8 cellular contexts compared by ENCODE assay signal in the genomic region with DNA sequence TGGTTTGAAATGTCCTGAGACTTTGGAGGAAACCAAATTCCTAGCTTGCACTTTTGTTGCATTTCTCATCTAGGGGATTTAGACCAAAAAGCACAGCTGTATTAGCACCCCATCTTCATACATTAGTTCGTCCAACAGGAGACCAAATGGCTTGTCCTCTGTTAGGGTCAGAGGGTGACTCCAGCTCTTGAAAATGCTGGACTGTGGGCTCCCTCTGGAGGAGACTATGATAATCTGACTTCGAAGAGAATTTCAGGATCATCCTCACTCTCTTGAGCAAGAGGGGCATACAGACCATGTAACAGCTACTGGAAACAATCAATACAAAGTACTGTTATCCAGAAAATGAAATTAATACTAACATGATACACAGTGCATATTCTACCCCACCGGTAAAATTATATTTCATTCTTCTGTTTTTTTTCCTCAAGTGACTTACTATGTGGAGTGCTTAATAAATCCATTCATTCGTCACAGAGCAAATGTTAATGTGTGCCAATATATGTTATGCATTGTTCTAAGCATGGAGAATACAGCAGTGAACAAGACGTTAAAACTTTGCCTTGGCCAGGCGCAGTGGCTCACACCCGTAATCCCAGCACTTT.
DNase-seq lines count a peak whose midpoint lies in the region; ATAC-seq and TF ChIP-seq lines count a peak whose summit lies in the region.

No MANE protein-coding gene starts in this region.

- H3K4me1 Mint-ChIP-seq in CD14-positive monocyte (no peaks in the 10 kb centered on the region), naive B cell (no peaks in the 10 kb centered on the region)

- H3K4me1 ChIP-seq in esophagus muscularis mucosa: no peaks in the 10 kb centered on the region
- H3K4me1 ChIP-seq in thyroid gland: no peaks in the 10 kb centered on the region

- TF ChIP-seq POLR2A in esophagus muscularis mucosa (IDR thresholded peaks at IDR 0.05; ENCODE audit: low read depth) (no peak), thyroid gland (IDR thresholded peaks at IDR 0.05) (no peak)

- no peak overlapping the region for H3K27ac ChIP-seq in esophagus muscularis mucosa (replicated peaks in 1 of 4)
- H3K27ac ChIP-seq in thyroid gland: no peak overlapping the region

- ATAC-seq in naive B cell (ENCODE audit: low read depth in 2 of 2) (peak; percentile 63 to 71), GM18861 (IDR thresholded peaks at IDR 0.05; ENCODE audit: unreplicated experiment) (no peak)

- H3K4me3 ChIP-seq in esophagus muscularis mucosa (no peak overlapping the region), thyroid gland (replicated peaks in 1 of 3) (no peak overlapping the region)

- H3K4me3 Mint-ChIP-seq in CD14-positive monocyte (no peak overlapping the region), naive B cell (no peak overlapping the region)

- no peaks in the 10 kb centered on the region for H3K36me3 ChIP-seq in esophagus muscularis mucosa
- H3K36me3 ChIP-seq in thyroid gland: no peaks in the 10 kb centered on the region

- H3K9me3 ChIP-seq in esophagus muscularis mucosa (no peaks in the 10 kb centered on the region), thyroid gland (no peaks in the 10 kb centered on the region)

- intact Hi-C loops in CD14-positive monocyte (cut with micrococcal nuclease): loop anchor here (1.0 to 5.0 kb wide), 2 partner anchors 105 to 107 kb away; no protein-coding TSS in a partner anchor
- intact Hi-C loops in esophagus muscularis mucosa (cut with DNase I): loop anchor here (1.0 to 2.0 kb wide), 2 partner anchors 105 to 189 kb away; no protein-coding TSS in a partner anchor
- intact Hi-C loops in thyroid gland (cut with DNase I): loop anchor here (10.0 kb wide), 1 partner anchor 245 kb away; no protein-coding TSS in a partner anchor

- H3K36me3 Mint-ChIP-seq in CD14-positive monocyte (no peaks in the 10 kb centered on the region), naive B cell (peaks cover 7 to 13% of the 10 kb centered on the region in 2 donors)

- DNase-seq in CD14-positive monocyte (ENCODE audit: low spot score) (peak; percentile 56), GOT3 (lab: John Stamatoyannopoulos, UW) (peak; percentile 13), NCI-H460 (ENCODE audit: extremely low read depth, low read depth) (peak; percentile 78), esophagus muscularis mucosa (ENCODE audit: extremely low spot score) (no peak), naive B cell (peak; percentile 37), thyroid gland (peak; percentile 45 to 53)
- DNase-seq in activated CD4-positive, alpha-beta T cell treated with anti-CD3 and anti-CD28 coated beads, Interleukin-2, amount 50 U/mL, for 4 hours: peak; percentile 15 to 19

- no peak for TF ChIP-seq EP300 in esophagus muscularis mucosa (IDR thresholded peaks at IDR 0.05)

- H3K27me3 Mint-ChIP-seq in CD14-positive monocyte (ENCODE audit: low read depth in 3 of 3): peaks cover 0 to 9% (median 3%) of the 10 kb centered on the region in 3 donors
- H3K27me3 Mint-ChIP-seq in naive B cell: peaks cover 0 to 32% (median 21%) of the 10 kb centered on the region in 3 donors

- H3K9me3 Mint-ChIP-seq in CD14-positive monocyte: peaks cover 12 to 28% (median 21%) of the 10 kb centered on the region in 7 donors
- peaks cover 6 to 28% (median 21%) of the 10 kb centered on the region in 7 donors for H3K9me3 Mint-ChIP-seq in naive B cell

- TF ChIP-seq CTCF in CD14-positive monocyte (IDR thresholded peaks at IDR 0.05) (peak; percentile 79), esophagus muscularis mucosa (IDR thresholded peaks at IDR 0.05) (peak; percentile 64 to 74 (median 71)), thyroid gland (IDR thresholded peaks at IDR 0.05) (peak; percentile 27 to 92 (median 72))

- H3K27ac Mint-ChIP-seq in CD14-positive monocyte (no peak overlapping the region), naive B cell (no peak overlapping the region)

- 34% methylated on average over 7 of the region's 7 CpGs for WGBS in esophagus muscularis mucosa
- 39 to 44% methylated on average over 7 of the region's 7 CpGs for whole genome bisulfite sequencing in thyroid gland, 2 donors

- H3K27me3 ChIP-seq in esophagus muscularis mucosa (no peaks in the 10 kb centered on the region), thyroid gland (no peaks in the 10 kb centered on the region)
